ENCODE assay signal across 9 cellular contexts in the genomic region with DNA sequence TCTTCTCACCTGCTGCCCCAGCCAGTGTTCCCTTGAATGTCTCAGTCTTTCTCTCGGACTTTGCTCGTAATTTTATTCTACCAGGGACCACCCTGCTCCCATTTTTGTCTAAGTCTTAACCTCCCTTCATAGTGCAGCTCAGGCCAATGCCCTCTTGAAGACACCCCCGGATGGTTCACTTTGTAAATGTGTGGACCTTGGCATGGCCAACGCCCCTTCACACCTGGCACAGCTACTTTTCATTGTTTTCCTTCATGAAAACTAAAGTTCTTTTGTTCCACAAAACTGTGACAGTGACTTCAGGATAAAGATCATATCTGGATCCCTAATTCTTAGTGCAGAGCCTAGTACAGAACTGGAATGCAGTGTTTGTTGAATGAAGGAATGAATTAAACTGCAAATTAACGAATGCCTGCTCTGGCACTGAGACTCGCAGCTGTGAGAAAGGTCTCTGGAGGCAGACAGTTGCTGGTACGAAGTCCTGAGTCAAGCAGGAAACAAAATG. TPM values are rescaled to one million over a fixed set of nuclear protein-coding genes. Genes with fewer than 3 reads are reported as not detected.
DNase-seq lines count a peak whose midpoint lies in the region; ATAC-seq, FAIRE-seq and TF ChIP-seq lines count a peak whose summit lies in the region.
"Had no signal": no experiment of that assay in that cellular context is flagged by ENCODE, and none has a peak within 500 bp of the region (broad histone marks: within the 10 kb centered on the region; RNA-seq: fewer than 3 reads in every experiment).

No MANE protein-coding gene starts in this region.

- H3K4me3 ChIP-seq in kidney (ENCODE audit: low read length in 2 of 2) (peak overlapping the region; percentile 91 to 94), aorta (ENCODE audit: low read length in 2 of 2) (peak overlapping the region; percentile 56 to 79)

- DNase-seq in GM03348 (ENCODE audit: low spot score) (peak; percentile 60), kidney (no peak), aorta (peak in 1 of 2 donors; percentile 59), NCI-H2029 (lab: John Stamatoyannopoulos, UW) (no peak), dermis blood vessel endothelial cell (no peak), SW480 (ENCODE audit: low spot score) (no peak)

- H3K36me3 ChIP-seq in kidney (ENCODE audit: control insufficient read depth in 1 of 2, insufficient read depth in 2 of 2, low read length in 2 of 2) (no peaks in the 10 kb centered on the region), aorta (ENCODE audit: control insufficient read depth in 1 of 2, insufficient read depth in 2 of 2, low read length in 1 of 2) (no peaks in the 10 kb centered on the region)

- H3K27me3 ChIP-seq in aorta (ENCODE audit: control insufficient read depth in 1 of 2, insufficient read depth in 2 of 2, low read length in 1 of 2): no peaks in the 10 kb centered on the region

- H3K9ac ChIP-seq in kidney (ENCODE audit: low read length in 2 of 2): peak overlapping the region; percentile 43 to 96

- H3K27ac ChIP-seq in kidney (ENCODE audit: low read depth in 2 of 2, low read length in 2 of 2): peak overlapping the region; percentile 98 to 100
- peak overlapping the region in 1 of 2 donors; percentile 98 for H3K27ac ChIP-seq in aorta (ENCODE audit: low read depth in 1 of 2, low read length in 2 of 2)

- H3K4me1 ChIP-seq in kidney (ENCODE audit: control insufficient read depth in 1 of 2, insufficient read depth in 1 of 2, low read depth in 1 of 2, low read length in 2 of 2): peaks cover 9 to 10% of the 10 kb centered on the region in 2 donors
- peaks cover 0 to 2% of the 10 kb centered on the region in 2 donors for H3K4me1 ChIP-seq in aorta (ENCODE audit: control insufficient read depth in 1 of 2, insufficient read depth in 2 of 2, low read length in 2 of 2)

- H3K9me3 ChIP-seq in kidney (ENCODE audit: control insufficient read depth in 1 of 2, low read length in 2 of 2): no peaks in the 10 kb centered on the region
- H3K9me3 ChIP-seq in aorta (ENCODE audit: control insufficient read depth, low read length): no peaks in the 10 kb centered on the region

- no peak for TF ChIP-seq CTCF in kidney (IDR thresholded peaks at IDR 0.05; ENCODE audit: borderline replicate concordance, extremely low read depth, insufficient read depth)

- intact Hi-C loops in kidney (cut with DNase I): loop anchor here (10.0 kb wide), 1 partner anchor 346 kb away; a partner anchor contains a TSS
- intact Hi-C loops in aorta (cut with DNase I): loop anchor here (1.0 to 10.0 kb wide), 7 partner anchors 49 to 339 kb away; a partner anchor contains a TSS

- WGBS in aorta, 2 donors: 5 to 11% methylated on average over 7 of the region's 7 CpGs

- FAIRE-seq in kidney (lab: Jason Lieb, UNC): no peak

- ATAC-seq in GM21786 (IDR thresholded peaks at IDR 0.05; ENCODE audit: unreplicated experiment) (peak; percentile 24), SK-N-SH treated with all-trans-retinoic acid at 6 μM for 48 hours (peak; percentile 7; the same call in 2 of the 3 replicates), aorta (ENCODE audit: low FRiP score) (no peak)

TF ChIP-seq in SK-N-SH treated with all-trans-retinoic acid at 6 μM for 48 hours, 23 proteins besides CTCF, POLR2A, EP300 and RAD21:
- TF ChIP-seq TOX (CRISPR knock-in tag; IDR thresholded peaks at IDR 0.05; ENCODE audit: borderline replicate concordance) (no peak), TCF4 (CRISPR knock-in tag; IDR thresholded peaks at IDR 0.05; ENCODE audit: borderline replicate concordance) (no peak), RARB (CRISPR knock-in tag; IDR thresholded peaks at IDR 0.05) (no peak), OSR1 (CRISPR knock-in tag; IDR thresholded peaks at IDR 0.05) (no peak)
- TF ChIP-seq, protein P1, sequence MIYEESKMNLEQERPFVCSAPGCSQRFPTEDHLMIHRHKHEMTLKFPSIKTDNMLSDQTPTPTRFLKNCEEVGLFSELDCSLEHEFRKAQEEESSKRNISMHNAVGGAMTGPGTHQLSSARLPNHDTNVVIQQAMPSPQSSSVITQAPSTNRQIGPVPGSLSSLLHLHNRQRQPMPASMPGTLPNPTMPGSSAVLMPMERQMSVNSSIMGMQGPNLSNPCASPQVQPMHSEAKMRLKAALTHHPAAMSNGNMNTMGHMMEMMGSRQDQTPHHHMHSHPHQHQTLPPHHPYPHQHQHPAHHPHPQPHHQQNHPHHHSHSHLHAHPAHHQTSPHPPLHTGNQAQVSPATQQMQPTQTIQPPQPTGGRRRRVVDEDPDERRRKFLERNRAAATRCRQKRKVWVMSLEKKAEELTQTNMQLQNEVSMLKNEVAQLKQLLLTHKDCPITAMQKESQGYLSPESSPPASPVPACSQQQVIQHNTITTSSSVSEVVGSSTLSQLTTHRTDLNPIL (CRISPR knock-in tag; IDR thresholded peaks at IDR 0.05; ENCODE audit: low read depth): no peak
TF ChIP-seq in SK-N-SH treated with all-trans-retinoic acid at 6 μM for 48 hours: peak in this region for 0.

RNA-seq across cellular contexts. Expression of a gene that starts 3.5 kb away (rescaled TPM):
- total RNA-seq in kidney: 22.8 TPM
- polyA plus RNA-seq in kidney (ENCODE audit: insufficient read depth, low read depth, low replicate concordance): 40.4 TPM
- total RNA-seq in aorta: 10 to 100 TPM; 37.4 to 71.8 TPM
- 10 to 100 TPM; 39.3 to 85.1 TPM for polyA plus RNA-seq in aorta
- 11.4 and 25.7 TPM in 2 replicates for total RNA-seq in dermis blood vessel endothelial cell

RNA-seq across cellular contexts. Expression of a gene that starts 7.7 kb away (rescaled TPM):
- total RNA-seq in kidney: 19.4 TPM
- polyA plus RNA-seq in kidney (ENCODE audit: insufficient read depth, low read depth, low replicate concordance): 24.5 TPM
- 10 to 100 TPM; 19.7 to 22.1 TPM for total RNA-seq in aorta
- polyA plus RNA-seq in aorta: 10 to 100 TPM; 20.8 to 30.3 TPM
- total RNA-seq in dermis blood vessel endothelial cell: 6.3 and 6.4 TPM in 2 replicates

RNA-seq across cellular contexts. Expression of a gene that starts 39.4 kb away (rescaled TPM):
- total RNA-seq in kidney (not detected), aorta (not detected), dermis blood vessel endothelial cell (not detected in 2 replicates)
- polyA plus RNA-seq in kidney (ENCODE audit: insufficient read depth, low read depth, low replicate concordance) (not detected), aorta (not detected)
- total RNA-seq: T-helper 1 cell treated with Interleukin-12 subunit alpha and Interleukin-12 subunit beta and Interleukin-4 antibody, amounts not matched to agents 30 ng/mL and 1 ng/mL, for 36 hours had no signal
